Comparison of ENCODE assay signal across 1 cellular context in the genomic region with DNA sequence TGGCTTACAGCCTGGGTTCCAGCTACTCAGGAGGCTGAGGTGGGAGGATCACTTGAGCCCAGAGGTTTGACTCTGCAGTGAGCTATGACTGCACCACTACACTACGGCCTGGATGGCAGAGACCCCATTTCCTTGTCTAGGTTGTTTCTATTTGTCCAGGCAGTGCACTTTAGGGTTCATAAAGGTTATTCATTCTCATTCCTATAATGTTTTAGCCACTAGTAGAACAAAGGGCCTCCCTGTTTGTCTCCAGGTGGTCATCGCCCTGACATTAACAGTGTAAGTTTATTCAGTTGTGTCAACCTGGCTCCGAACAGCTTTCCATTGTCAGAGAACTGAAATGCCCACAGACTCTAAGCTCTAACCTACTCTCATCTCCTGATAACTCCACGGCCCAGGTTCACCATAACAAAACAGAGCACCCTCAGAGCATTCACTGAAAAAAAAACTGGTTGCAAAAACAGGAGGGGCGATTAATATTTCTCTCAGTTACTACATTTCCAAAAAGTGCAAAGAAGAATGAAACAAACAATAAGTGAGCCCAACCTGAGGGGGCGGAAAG.
TF ChIP-seq lines count a peak whose summit lies in the region.

No MANE protein-coding gene starts in this region.

TF ChIP-seq in HepG2, 621 proteins besides CTCF, POLR2A, EP300 and RAD21 (continued from another document and continues in another):
- TF ChIP-seq ZHX2 (IDR thresholded peaks at IDR 0.05; ENCODE audit: low read depth) (no peak), ZHX2 (CRISPR knock-in tag; IDR thresholded peaks at IDR 0.05; ENCODE audit: borderline replicate concordance) (no peak), ZSCAN20 (CRISPR knock-in tag; IDR thresholded peaks at IDR 0.05; ENCODE audit: borderline replicate concordance) (no peak), ZNF674 (CRISPR knock-in tag; IDR thresholded peaks at IDR 0.05; ENCODE audit: low read depth) (no peak), CBFB (CRISPR knock-in tag; IDR thresholded peaks at IDR 0.05) (no peak), REXO4 (CRISPR knock-in tag; IDR thresholded peaks at IDR 0.05; ENCODE audit: borderline replicate concordance) (no peak), CEBPG (CRISPR knock-in tag; IDR thresholded peaks at IDR 0.05) (peak; percentile 20), NFE2 (CRISPR knock-in tag; IDR thresholded peaks at IDR 0.05) (no peak), ZNF274 (CRISPR knock-in tag; IDR thresholded peaks at IDR 0.05) (no peak), ZNF30 (CRISPR knock-in tag; IDR thresholded peaks at IDR 0.05) (no peak), ZKSCAN8 (CRISPR knock-in tag; IDR thresholded peaks at IDR 0.05; ENCODE audit: borderline replicate concordance) (no peak), NBN (conservative IDR thresholded peaks at IDR 0.05) (no peak), ARNT (IDR thresholded peaks at IDR 0.05) (no peak), ZNF543 (CRISPR knock-in tag; IDR thresholded peaks at IDR 0.05) (no peak), ZNF562 (CRISPR knock-in tag; IDR thresholded peaks at IDR 0.05; ENCODE audit: borderline replicate concordance) (no peak), SIN3B (IDR thresholded peaks at IDR 0.05; ENCODE audit: low read length) (no peak), ZNF275 (CRISPR knock-in tag; IDR thresholded peaks at IDR 0.05; ENCODE audit: borderline replicate concordance) (no peak), PCBP1 (IDR thresholded peaks at IDR 0.05; ENCODE audit: borderline replicate concordance, low read depth, low read length) (no peak), PRDM15 (CRISPR knock-in tag; IDR thresholded peaks at IDR 0.05) (no peak), KMT2B (CRISPR knock-in tag; IDR thresholded peaks at IDR 0.05) (no peak), MIXL1 (CRISPR knock-in tag; IDR thresholded peaks at IDR 0.05) (peak; percentile 51), NONO (IDR thresholded peaks at IDR 0.05) (no peak), NONO (CRISPR knock-in tag; conservative IDR thresholded peaks at IDR 0.05) (0 out of 2 replicates have a peak, but pooled peaks have one; percentile 53), LCORL (IDR thresholded peaks at IDR 0.05) (no peak), LCORL (CRISPR knock-in tag; IDR thresholded peaks at IDR 0.05) (peak; percentile 52; the same call in 1 of the 2 replicates), ZNF510 (CRISPR knock-in tag; IDR thresholded peaks at IDR 0.05; ENCODE audit: low read depth) (no peak), ZNF781 (CRISPR knock-in tag; IDR thresholded peaks at IDR 0.05; ENCODE audit: borderline replicate concordance, not compliant biosample characterization) (no peak)
- TF ChIP-seq, protein P1, sequence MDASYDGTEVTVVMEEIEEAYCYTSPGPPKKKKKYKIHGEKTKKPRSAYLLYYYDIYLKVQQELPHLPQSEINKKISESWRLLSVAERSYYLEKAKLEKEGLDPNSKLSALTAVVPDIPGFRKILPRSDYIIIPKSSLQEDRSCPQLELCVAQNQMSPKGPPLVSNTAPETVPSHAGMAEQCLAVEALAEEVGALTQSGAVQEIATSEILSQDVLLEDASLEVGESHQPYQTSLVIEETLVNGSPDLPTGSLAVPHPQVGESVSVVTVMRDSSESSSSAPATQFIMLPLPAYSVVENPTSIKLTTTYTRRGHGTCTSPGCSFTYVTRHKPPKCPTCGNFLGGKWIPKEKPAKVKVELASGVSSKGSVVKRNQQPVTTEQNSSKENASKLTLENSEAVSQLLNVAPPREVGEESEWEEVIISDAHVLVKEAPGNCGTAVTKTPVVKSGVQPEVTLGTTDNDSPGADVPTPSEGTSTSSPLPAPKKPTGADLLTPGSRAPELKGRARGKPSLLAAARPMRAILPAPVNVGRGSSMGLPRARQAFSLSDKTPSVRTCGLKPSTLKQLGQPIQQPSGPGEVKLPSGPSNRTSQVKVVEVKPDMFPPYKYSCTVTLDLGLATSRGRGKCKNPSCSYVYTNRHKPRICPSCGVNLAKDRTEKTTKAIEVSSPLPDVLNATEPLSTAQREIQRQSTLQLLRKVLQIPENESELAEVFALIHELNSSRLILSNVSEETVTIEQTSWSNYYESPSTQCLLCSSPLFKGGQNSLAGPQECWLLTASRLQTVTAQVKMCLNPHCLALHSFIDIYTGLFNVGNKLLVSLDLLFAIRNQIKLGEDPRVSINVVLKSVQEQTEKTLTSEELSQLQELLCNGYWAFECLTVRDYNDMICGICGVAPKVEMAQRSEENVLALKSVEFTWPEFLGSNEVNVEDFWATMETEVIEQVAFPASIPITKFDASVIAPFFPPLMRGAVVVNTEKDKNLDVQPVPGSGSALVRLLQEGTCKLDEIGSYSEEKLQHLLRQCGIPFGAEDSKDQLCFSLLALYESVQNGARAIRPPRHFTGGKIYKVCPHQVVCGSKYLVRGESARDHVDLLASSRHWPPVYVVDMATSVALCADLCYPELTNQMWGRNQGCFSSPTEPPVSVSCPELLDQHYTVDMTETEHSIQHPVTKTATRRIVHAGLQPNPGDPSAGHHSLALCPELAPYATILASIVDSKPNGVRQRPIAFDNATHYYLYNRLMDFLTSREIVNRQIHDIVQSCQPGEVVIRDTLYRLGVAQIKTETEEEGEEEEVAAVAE (CRISPR knock-in tag; IDR thresholded peaks at IDR 0.05; ENCODE audit: borderline replicate concordance) = no peak; the same call in 1 of the 2 replicates
- TF ChIP-seq, protein P2, sequence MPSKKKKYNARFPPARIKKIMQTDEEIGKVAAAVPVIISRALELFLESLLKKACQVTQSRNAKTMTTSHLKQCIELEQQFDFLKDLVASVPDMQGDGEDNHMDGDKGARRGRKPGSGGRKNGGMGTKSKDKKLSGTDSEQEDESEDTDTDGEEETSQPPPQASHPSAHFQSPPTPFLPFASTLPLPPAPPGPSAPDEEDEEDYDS (CRISPR knock-in tag; IDR thresholded peaks at IDR 0.05) = no peak
- TF ChIP-seq, protein P3, sequence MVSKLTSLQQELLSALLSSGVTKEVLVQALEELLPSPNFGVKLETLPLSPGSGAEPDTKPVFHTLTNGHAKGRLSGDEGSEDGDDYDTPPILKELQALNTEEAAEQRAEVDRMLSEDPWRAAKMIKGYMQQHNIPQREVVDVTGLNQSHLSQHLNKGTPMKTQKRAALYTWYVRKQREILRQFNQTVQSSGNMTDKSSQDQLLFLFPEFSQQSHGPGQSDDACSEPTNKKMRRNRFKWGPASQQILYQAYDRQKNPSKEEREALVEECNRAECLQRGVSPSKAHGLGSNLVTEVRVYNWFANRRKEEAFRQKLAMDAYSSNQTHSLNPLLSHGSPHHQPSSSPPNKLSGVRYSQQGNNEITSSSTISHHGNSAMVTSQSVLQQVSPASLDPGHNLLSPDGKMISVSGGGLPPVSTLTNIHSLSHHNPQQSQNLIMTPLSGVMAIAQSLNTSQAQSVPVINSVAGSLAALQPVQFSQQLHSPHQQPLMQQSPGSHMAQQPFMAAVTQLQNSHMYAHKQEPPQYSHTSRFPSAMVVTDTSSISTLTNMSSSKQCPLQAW (CRISPR knock-in tag; IDR thresholded peaks at IDR 0.05) = 0 out of 2 replicates have a peak, but pooled peaks have one; percentile 47
- TF ChIP-seq, protein P4, sequence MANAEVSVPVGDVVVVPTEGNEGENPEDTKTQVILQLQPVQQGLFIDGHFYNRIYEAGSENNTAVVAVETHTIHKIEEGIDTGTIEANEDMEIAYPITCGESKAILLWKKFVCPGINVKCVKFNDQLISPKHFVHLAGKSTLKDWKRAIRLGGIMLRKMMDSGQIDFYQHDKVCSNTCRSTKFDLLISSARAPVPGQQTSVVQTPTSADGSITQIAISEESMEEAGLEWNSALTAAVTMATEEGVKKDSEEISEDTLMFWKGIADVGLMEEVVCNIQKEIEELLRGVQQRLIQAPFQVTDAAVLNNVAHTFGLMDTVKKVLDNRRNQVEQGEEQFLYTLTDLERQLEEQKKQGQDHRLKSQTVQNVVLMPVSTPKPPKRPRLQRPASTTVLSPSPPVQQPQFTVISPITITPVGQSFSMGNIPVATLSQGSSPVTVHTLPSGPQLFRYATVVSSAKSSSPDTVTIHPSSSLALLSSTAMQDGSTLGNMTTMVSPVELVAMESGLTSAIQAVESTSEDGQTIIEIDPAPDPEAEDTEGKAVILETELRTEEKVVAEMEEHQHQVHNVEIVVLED (CRISPR knock-in tag; IDR thresholded peaks at IDR 0.05; ENCODE audit: borderline replicate concordance) = no peak
- TF ChIP-seq, protein P5, sequence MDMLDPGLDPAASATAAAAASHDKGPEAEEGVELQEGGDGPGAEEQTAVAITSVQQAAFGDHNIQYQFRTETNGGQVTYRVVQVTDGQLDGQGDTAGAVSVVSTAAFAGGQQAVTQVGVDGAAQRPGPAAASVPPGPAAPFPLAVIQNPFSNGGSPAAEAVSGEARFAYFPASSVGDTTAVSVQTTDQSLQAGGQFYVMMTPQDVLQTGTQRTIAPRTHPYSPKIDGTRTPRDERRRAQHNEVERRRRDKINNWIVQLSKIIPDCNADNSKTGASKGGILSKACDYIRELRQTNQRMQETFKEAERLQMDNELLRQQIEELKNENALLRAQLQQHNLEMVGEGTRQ (IDR thresholded peaks at IDR 0.05; ENCODE audit: low read depth, low read length) = no peak
- TF ChIP-seq, protein P5 (CRISPR knock-in tag; IDR thresholded peaks at IDR 0.05; ENCODE audit: borderline replicate concordance) = no peak
